In genomic region chr11:46075168-46075567, GRCh38 we compare ENCODE assay signal across 13 cellular contexts. TPM values are rescaled to one million over a fixed set of nuclear protein-coding genes. Genes with fewer than 3 reads are reported as not detected.
DNase-seq lines count a peak whose midpoint lies in the region; TF ChIP-seq lines count a peak whose summit lies in the region.
"Had no signal": no experiment of that assay in that cellular context is flagged by ENCODE, and none has a peak within 500 bp of the region (broad histone marks: within the 10 kb centered on the region; RNA-seq: fewer than 3 reads in every experiment).

No MANE protein-coding gene starts in this region.

- H3K27me3 ChIP-seq in MG63 = no peaks in the 10 kb centered on the region

- H3K4me3 ChIP-seq in fibroblast of villous mesenchyme (ENCODE audit: low read depth, low read length) (no peak overlapping the region), MG63 (no peak overlapping the region)

- peak overlapping the region; percentile 37 for H3K27ac Mint-ChIP-seq in activated T-helper 1 cell treated with anti-CD3 and anti-CD28 coated beads, Interleukin-12 subunit alpha, Interleukin-12 subunit beta, Interleukin-2, Interleukin-4 antibody, amounts not matched to agents 30 ng/mL and 10 ng/mL and 1 ng/mL, durations not matched to agents 14 hours and 24 hours and 36 hours
- no peak overlapping the region for H3K27ac Mint-ChIP-seq in activated CD4-positive, alpha-beta memory T cell treated with anti-CD3 and anti-CD28 coated beads for 36 hours
- H3K27ac Mint-ChIP-seq: activated naive CD4-positive, alpha-beta T cell treated with anti-CD3 and anti-CD28 coated beads, Interleukin-2, amount 10 ng/mL, durations not matched to agents 7 days and 5 days; naive thymus-derived CD4-positive, alpha-beta T cell had no signal

- no peaks in the 10 kb centered on the region; the same call in 1 of the 2 replicates for H3K36me3 ChIP-seq in MG63

- peaks cover 20% of the 10 kb centered on the region for H3K36me3 Mint-ChIP-seq in activated T-helper 1 cell treated with anti-CD3 and anti-CD28 coated beads, Interleukin-12 subunit alpha, Interleukin-12 subunit beta, Interleukin-2, Interleukin-4 antibody, amounts not matched to agents 30 ng/mL and 10 ng/mL and 1 ng/mL, durations not matched to agents 14 hours and 24 hours and 36 hours (ENCODE audit: low read depth)
- peaks cover 9% of the 10 kb centered on the region for H3K36me3 Mint-ChIP-seq in activated CD4-positive, alpha-beta memory T cell treated with anti-CD3 and anti-CD28 coated beads for 36 hours

- TF ChIP-seq CTCF in fibroblast of villous mesenchyme (IDR thresholded peaks at IDR 0.05; ENCODE audit: insufficient read depth, low read depth, low read length) = no peak

- peak; percentile 3 for DNase-seq in activated CD4-positive, alpha-beta T cell treated with anti-CD3 and anti-CD28 coated beads for 48 hours
- no peak for DNase-seq in activated CD4-positive, alpha-beta T cell treated with anti-CD3 and anti-CD28 coated beads for 1 hour
- no peak for DNase-seq in activated T-helper 1 cell treated with anti-CD3 and anti-CD28 coated beads, Interleukin-12 subunit alpha, Interleukin-12 subunit beta, Interleukin-2, Interleukin-4 antibody, amounts not matched to agents 30 ng/mL and 10 ng/mL and 1 ng/mL, durations not matched to agents 14 hours and 24 hours and 36 hours (ENCODE audit: low spot score)
- DNase-seq in fibroblast of villous mesenchyme (ENCODE audit: low read depth) (peak; percentile 36), smooth muscle cell of the brain vasculature (ENCODE audit: low read depth, low spot score) (peak; percentile 17), MG63 (no peak)
- DNase-seq in effector CD8-positive, alpha-beta T cell (lab: John Stamatoyannopoulos, UW) = no peak
- no peak for DNase-seq in activated CD4-positive, alpha-beta memory T cell treated with anti-CD3 and anti-CD28 coated beads for 36 hours
- DNase-seq: activated naive CD4-positive, alpha-beta T cell treated with anti-CD3 and anti-CD28 coated beads, Interleukin-2, amount 10 ng/mL, durations not matched to agents 7 days and 5 days; DND-41; naive thymus-derived CD4-positive, alpha-beta T cell; NCI-H2227 treated with DMSO at 0.1 percent for 48 hours; stimulated activated naive CD8-positive, alpha-beta T cell treated with anti-CD3 and anti-CD28 coated beads, Interleukin-15, Interleukin-2, amounts not matched to agents 100 U/mL and 50 U/mL, for 24 hours had no signal

- peaks cover 10% of the 10 kb centered on the region for H3K4me1 Mint-ChIP-seq in activated T-helper 1 cell treated with anti-CD3 and anti-CD28 coated beads, Interleukin-12 subunit alpha, Interleukin-12 subunit beta, Interleukin-2, Interleukin-4 antibody, amounts not matched to agents 30 ng/mL and 10 ng/mL and 1 ng/mL, durations not matched to agents 14 hours and 24 hours and 36 hours (ENCODE audit: low read depth)
- peaks cover 12% of the 10 kb centered on the region for H3K4me1 Mint-ChIP-seq in activated CD4-positive, alpha-beta memory T cell treated with anti-CD3 and anti-CD28 coated beads for 36 hours (ENCODE audit: low read depth)
- H3K4me1 Mint-ChIP-seq: activated naive CD4-positive, alpha-beta T cell treated with anti-CD3 and anti-CD28 coated beads, Interleukin-2, amount 10 ng/mL, durations not matched to agents 7 days and 5 days had no signal

- POLR2A ChIA-PET in activated CD4-positive, alpha-beta memory T cell treated with anti-CD3 and anti-CD28 coated beads for 36 hours (lab: Charles Lee) = no interaction called here

- no peak overlapping the region for H3K4me3 Mint-ChIP-seq in activated T-helper 1 cell treated with anti-CD3 and anti-CD28 coated beads, Interleukin-12 subunit alpha, Interleukin-12 subunit beta, Interleukin-2, Interleukin-4 antibody, amounts not matched to agents 30 ng/mL and 10 ng/mL and 1 ng/mL, durations not matched to agents 14 hours and 24 hours and 36 hours
- H3K4me3 Mint-ChIP-seq in activated CD4-positive, alpha-beta memory T cell treated with anti-CD3 and anti-CD28 coated beads for 36 hours = no peak overlapping the region
- H3K4me3 Mint-ChIP-seq: activated naive CD4-positive, alpha-beta T cell treated with anti-CD3 and anti-CD28 coated beads, Interleukin-2, amount 10 ng/mL, durations not matched to agents 7 days and 5 days; naive thymus-derived CD4-positive, alpha-beta T cell had no signal

- H3K9me3 Mint-ChIP-seq in activated T-helper 1 cell treated with anti-CD3 and anti-CD28 coated beads, Interleukin-12 subunit alpha, Interleukin-12 subunit beta, Interleukin-2, Interleukin-4 antibody, amounts not matched to agents 30 ng/mL and 10 ng/mL and 1 ng/mL, durations not matched to agents 14 hours and 24 hours and 36 hours = no peaks in the 10 kb centered on the region
- no peaks in the 10 kb centered on the region for H3K9me3 Mint-ChIP-seq in activated CD4-positive, alpha-beta memory T cell treated with anti-CD3 and anti-CD28 coated beads for 36 hours
- H3K9me3 Mint-ChIP-seq: activated naive CD4-positive, alpha-beta T cell treated with anti-CD3 and anti-CD28 coated beads, Interleukin-2, amount 10 ng/mL, durations not matched to agents 7 days and 5 days; naive thymus-derived CD4-positive, alpha-beta T cell had no signal

- intact Hi-C loops in activated T-helper 1 cell treated with anti-CD3 and anti-CD28 coated beads, Interleukin-12 subunit alpha, Interleukin-12 subunit beta, Interleukin-2, Interleukin-4 antibody, amounts not matched to agents 30 ng/mL and 10 ng/mL and 1 ng/mL, durations not matched to agents 14 hours and 24 hours and 36 hours (cut with micrococcal nuclease) = no loop called here
- intact Hi-C loops in activated CD4-positive, alpha-beta memory T cell treated with anti-CD3 and anti-CD28 coated beads for 36 hours (cut with micrococcal nuclease) = no loop called here

- CTCF ChIA-PET in activated CD4-positive, alpha-beta memory T cell treated with anti-CD3 and anti-CD28 coated beads for 36 hours (lab: Charles Lee) = no interaction called here

- H3K9me3 ChIP-seq in MG63 = no peaks in the 10 kb centered on the region

- no peaks in the 10 kb centered on the region for H3K27me3 Mint-ChIP-seq in activated T-helper 1 cell treated with anti-CD3 and anti-CD28 coated beads, Interleukin-12 subunit alpha, Interleukin-12 subunit beta, Interleukin-2, Interleukin-4 antibody, amounts not matched to agents 30 ng/mL and 10 ng/mL and 1 ng/mL, durations not matched to agents 14 hours and 24 hours and 36 hours (ENCODE audit: insufficient read depth)
- H3K27me3 Mint-ChIP-seq in activated CD4-positive, alpha-beta memory T cell treated with anti-CD3 and anti-CD28 coated beads for 36 hours = no peaks in the 10 kb centered on the region
- H3K27me3 Mint-ChIP-seq: activated naive CD4-positive, alpha-beta T cell treated with anti-CD3 and anti-CD28 coated beads, Interleukin-2, amount 10 ng/mL, durations not matched to agents 7 days and 5 days; naive thymus-derived CD4-positive, alpha-beta T cell had no signal

RNA-seq across cellular contexts. Expression of gene PHF21A, which starts 46.1 kb away (rescaled TPM):
- total RNA-seq in activated T-helper 1 cell treated with anti-CD3 and anti-CD28 coated beads, Interleukin-12 subunit alpha, Interleukin-12 subunit beta, Interleukin-2, Interleukin-4 antibody, amounts not matched to agents 30 ng/mL and 10 ng/mL and 1 ng/mL, durations not matched to agents 14 hours and 24 hours and 36 hours = 32.9 and 42.0 TPM in 2 replicates
- total RNA-seq in fibroblast of villous mesenchyme = 12.9 and 15.5 TPM in 2 replicates
- 2.0 and 79.2 TPM in 2 replicates for total RNA-seq in MG63 (2014; rRNA removed; shearing (Covaris generic); ENCODE audit: low replicate concordance)
- 10 to 100 TPM; 38.0 to 40.0 TPM for total RNA-seq in activated CD4-positive, alpha-beta memory T cell treated with anti-CD3 and anti-CD28 coated beads for 36 hours

Comparison
In these comparisons a context has a peak if more than half of its experiments do, and no peak if none do; other contexts are left out.
1. DNase-seq: peak in activated CD4-positive, alpha-beta T cell treated with anti-CD3 and anti-CD28 coated beads for 48 hours (single experiment), fibroblast of villous mesenchyme (single experiment) and smooth muscle cell of the brain vasculature (single experiment); none in activated CD4-positive, alpha-beta T cell treated with anti-CD3 and anti-CD28 coated beads for 1 hour (single experiment), activated T-helper 1 cell treated with anti-CD3 and anti-CD28 coated beads, Interleukin-12 subunit alpha, Interleukin-12 subunit beta, Interleukin-2, Interleukin-4 antibody, amounts not matched to agents 30 ng/mL and 10 ng/mL and 1 ng/mL, durations not matched to agents 14 hours and 24 hours and 36 hours (single experiment), effector CD8-positive, alpha-beta T cell (single experiment), MG63 (single experiment) and activated CD4-positive, alpha-beta memory T cell treated with anti-CD3 and anti-CD28 coated beads for 36 hours (single experiment).